ENCODE assay signal across 8 cellular contexts in the genomic region with DNA sequence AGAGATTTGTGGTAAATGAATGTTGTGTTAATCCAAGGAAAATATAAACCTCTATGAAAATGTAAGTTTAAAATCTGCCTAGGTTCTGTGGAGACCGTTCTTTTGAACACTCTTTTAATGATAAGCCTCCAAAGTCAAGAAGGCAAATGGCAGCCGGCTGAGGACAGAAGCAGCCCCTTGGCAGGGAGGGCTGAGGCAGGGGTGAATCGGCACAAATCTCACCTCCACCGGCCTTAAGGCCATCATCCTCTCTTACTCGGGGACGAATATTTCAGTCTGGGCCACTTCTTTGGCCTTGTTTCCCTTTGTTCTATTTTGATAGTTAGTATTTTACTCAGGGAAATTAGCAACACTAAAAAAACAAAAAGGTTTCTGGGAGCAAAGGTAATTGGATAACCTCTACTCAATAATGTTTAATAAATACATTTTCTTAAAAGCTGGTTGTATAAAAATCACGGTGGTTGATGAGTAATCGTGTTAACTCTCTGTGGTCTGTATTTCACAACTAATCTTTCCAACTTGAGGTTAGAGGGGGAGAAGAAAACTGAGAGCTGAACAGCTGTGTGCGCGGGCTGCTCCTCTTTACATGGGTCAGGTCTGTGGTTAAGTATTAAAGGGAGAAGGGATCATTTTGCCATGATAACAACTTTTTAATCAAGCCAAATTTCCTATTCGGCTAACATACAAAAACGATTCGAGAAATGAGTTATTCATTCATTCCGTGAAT. TPM values are rescaled to one million over a fixed set of nuclear protein-coding genes. Genes with fewer than 3 reads are reported as not detected.
DNase-seq lines count a peak whose midpoint lies in the region; ATAC-seq and TF ChIP-seq lines count a peak whose summit lies in the region.

No MANE protein-coding gene starts in this region.

- H4K8ac ChIP-seq in mesendoderm (ENCODE audit: low read depth, low read length) = no peak overlapping the region

- peak; percentile 71 for ATAC-seq in GM21619 (IDR thresholded peaks at IDR 0.05; ENCODE audit: unreplicated experiment)
- ATAC-seq in CD4-positive, alpha-beta T cell (ENCODE audit: poor library complexity) = no peak

- no peak overlapping the region for H3K27ac ChIP-seq in mesendoderm (ENCODE audit: low read depth, low read length)
- H3K27ac ChIP-seq in CD4-positive, alpha-beta T cell (ENCODE audit: low read depth, low read length) = no peak overlapping the region

- H3K36me3 ChIP-seq in mesendoderm (ENCODE audit: control insufficient read depth, insufficient read depth, low read length) = peaks cover 2% of the 10 kb centered on the region

- H3K56ac ChIP-seq in mesendoderm (ENCODE audit: low read length) = no peak overlapping the region

- H3K79me2 ChIP-seq in mesendoderm (ENCODE audit: control insufficient read depth, insufficient read depth, low read length) = no peaks in the 10 kb centered on the region

- CTCF ChIA-PET in CD4-positive, alpha-beta T cell (lab: Charles Lee) = no interaction called here
- CTCF ChIA-PET in activated CD4-positive, alpha-beta T cell treated with anti-CD3 and anti-CD28 coated beads, Interleukin-2, amount 10 ng/mL, durations not matched to agents 7 days and 5 days (lab: Charles Lee) = interaction anchor here (0.9 to 1.4 kb wide), 2 partner anchors 13 to 609 kb away, joined by 4 read pairs; partner anchors contain the start of gene NDUFB1

- H2BK5ac ChIP-seq in mesendoderm (ENCODE audit: low read length) = no peak overlapping the region

- no peak overlapping the region for H4K5ac ChIP-seq in mesendoderm (ENCODE audit: low read length)

- no CpG with 5 or more reads among the region's 14 CpGs for WGBS in mesendoderm (ENCODE audit: extremely low coverage, insufficient coverage, low lambda C conversion rate)

- H3K36me3 Mint-ChIP-seq in CD4-positive, alpha-beta T cell (ENCODE audit: low read depth) = peaks cover 38% of the 10 kb centered on the region
- peaks cover 9% of the 10 kb centered on the region for H3K36me3 Mint-ChIP-seq in activated CD4-positive, alpha-beta T cell treated with anti-CD3 and anti-CD28 coated beads, Interleukin-2, amount 10 ng/mL, durations not matched to agents 7 days and 5 days (ENCODE audit: low read depth)

- H3K4me2 ChIP-seq in mesendoderm (ENCODE audit: low read length) = no peak overlapping the region

- no peaks in the 10 kb centered on the region for H3K4me1 Mint-ChIP-seq in CD4-positive, alpha-beta T cell (ENCODE audit: low read depth)
- peaks cover 24% of the 10 kb centered on the region for H3K4me1 Mint-ChIP-seq in activated CD4-positive, alpha-beta T cell treated with anti-CD3 and anti-CD28 coated beads, Interleukin-2, amount 10 ng/mL, durations not matched to agents 7 days and 5 days

- H3K23ac ChIP-seq in mesendoderm (ENCODE audit: low read length) = no peak overlapping the region

- no peak overlapping the region for H3K27ac Mint-ChIP-seq in CD4-positive, alpha-beta T cell
- no peak overlapping the region for H3K27ac Mint-ChIP-seq in activated CD4-positive, alpha-beta T cell treated with anti-CD3 and anti-CD28 coated beads, Interleukin-2, amount 10 ng/mL, durations not matched to agents 7 days and 5 days

- H2BK15ac ChIP-seq in mesendoderm (replicated peaks; ENCODE audit: low read depth) = no peak overlapping the region

- peaks cover 2% of the 10 kb centered on the region for H3K79me1 ChIP-seq in mesendoderm (ENCODE audit: low read length)

- no peak for TF ChIP-seq CTCF in CD4-positive, alpha-beta T cell (IDR thresholded peaks at IDR 0.05)

- H3K27me3 Mint-ChIP-seq in CD4-positive, alpha-beta T cell = no peaks in the 10 kb centered on the region
- peaks cover 13% of the 10 kb centered on the region for H3K27me3 Mint-ChIP-seq in activated CD4-positive, alpha-beta T cell treated with anti-CD3 and anti-CD28 coated beads, Interleukin-2, amount 10 ng/mL, durations not matched to agents 7 days and 5 days

- H3K9me3 ChIP-seq in CD4-positive, alpha-beta T cell (ENCODE audit: control insufficient read depth, low read length) = no peaks in the 10 kb centered on the region

- H3K9me3 Mint-ChIP-seq in CD4-positive, alpha-beta T cell = no peaks in the 10 kb centered on the region
- H3K9me3 Mint-ChIP-seq in activated CD4-positive, alpha-beta T cell treated with anti-CD3 and anti-CD28 coated beads, Interleukin-2, amount 10 ng/mL, durations not matched to agents 7 days and 5 days = peaks cover 11% of the 10 kb centered on the region

- H3K4me1 ChIP-seq in mesendoderm (ENCODE audit: control insufficient read depth, low read depth, low read length) = no peaks in the 10 kb centered on the region

- peak; percentile 93 for DNase-seq in ELR (ENCODE audit: low read depth)
- DNase-seq in LHCN-M2 (ENCODE audit: low read depth) = peak; percentile 95
- peak; percentile 66 for DNase-seq in fibroblast of gingiva (ENCODE audit: low read depth)
- no peak for DNase-seq in mesendoderm
- no peak for DNase-seq in CD4-positive, alpha-beta T cell
- no peak for DNase-seq in activated CD4-positive, alpha-beta T cell treated with anti-CD3 and anti-CD28 coated beads, Interleukin-2, amount 10 ng/mL, durations not matched to agents 7 days and 5 days
- DNase-seq in activated effector memory CD4-positive, alpha-beta T cell treated with anti-CD3 and anti-CD28 coated beads, Interleukin-2, amount 50 U/mL, for 16 hours = no peak

- intact Hi-C loops in CD4-positive, alpha-beta T cell (cut with DNase I, micrococcal nuclease) = no loop called here

- POLR2A ChIA-PET in CD4-positive, alpha-beta T cell (lab: Charles Lee) = no interaction called here
- POLR2A ChIA-PET in activated CD4-positive, alpha-beta T cell treated with anti-CD3 and anti-CD28 coated beads, Interleukin-2, amount 10 ng/mL, durations not matched to agents 7 days and 5 days (lab: Charles Lee) = no interaction called here

- H3K4ac ChIP-seq in mesendoderm (ENCODE audit: low read depth, low read length) = no peak overlapping the region

- H2BK120ac ChIP-seq in mesendoderm (ENCODE audit: low read depth, low read length) = no peak overlapping the region

- H3K9ac ChIP-seq in mesendoderm (ENCODE audit: low read length) = no peak overlapping the region

- no peaks in the 10 kb centered on the region for H3K27me3 ChIP-seq in mesendoderm (ENCODE audit: insufficient read depth, low read length, poor library complexity)
- no peaks in the 10 kb centered on the region for H3K27me3 ChIP-seq in CD4-positive, alpha-beta T cell (ENCODE audit: control insufficient read depth, insufficient read depth, low read length)

- no peak overlapping the region for H2AK5ac ChIP-seq in mesendoderm (ENCODE audit: low read length)

- H3K4me3 Mint-ChIP-seq in CD4-positive, alpha-beta T cell = no peak overlapping the region
- H3K4me3 Mint-ChIP-seq in activated CD4-positive, alpha-beta T cell treated with anti-CD3 and anti-CD28 coated beads, Interleukin-2, amount 10 ng/mL, durations not matched to agents 7 days and 5 days = no peak overlapping the region

- H3K18ac ChIP-seq in mesendoderm (ENCODE audit: low read length) = no peak overlapping the region

- no peak overlapping the region for H3K4me3 ChIP-seq in mesendoderm (ENCODE audit: low read length)

RNA-seq across cellular contexts. Expression of gene LGMN, which starts 18.6 kb away (rescaled TPM):
- 3.3 and 3.8 TPM in 2 replicates for total RNA-seq in LHCN-M2 (2014; rRNA removed)
- 5.5 TPM for polyA plus RNA-seq in LHCN-M2 (2012)
- polyA plus RNA-seq in mesendoderm (2013, experiment 1 of 2) = 37.8 TPM
- 38.3 TPM for polyA plus RNA-seq in mesendoderm (2013, experiment 2 of 2)
- total RNA-seq in CD4-positive, alpha-beta T cell = 1 to 10 TPM; 4.5 to 4.9 TPM
- 1 to 10 TPM; 4.7 to 4.8 TPM for total RNA-seq in activated CD4-positive, alpha-beta T cell treated with anti-CD3 and anti-CD28 coated beads, Interleukin-2, amount 10 ng/mL, durations not matched to agents 7 days and 5 days

Comparison
In these comparisons a context has a peak if more than half of its experiments do, and no peak if none do; other contexts are left out.
1. DNase-seq: peak in ELR (single experiment), LHCN-M2 (single experiment) and fibroblast of gingiva (single experiment); none in mesendoderm (single experiment), CD4-positive, alpha-beta T cell (0 of 10), activated CD4-positive, alpha-beta T cell treated with anti-CD3 and anti-CD28 coated beads, Interleukin-2, amount 10 ng/mL, durations not matched to agents 7 days and 5 days (single experiment) and activated effector memory CD4-positive, alpha-beta T cell treated with anti-CD3 and anti-CD28 coated beads, Interleukin-2, amount 50 U/mL, for 16 hours (single experiment).